Comparison of ENCODE assay signal across 8 cellular contexts in the genomic region with DNA sequence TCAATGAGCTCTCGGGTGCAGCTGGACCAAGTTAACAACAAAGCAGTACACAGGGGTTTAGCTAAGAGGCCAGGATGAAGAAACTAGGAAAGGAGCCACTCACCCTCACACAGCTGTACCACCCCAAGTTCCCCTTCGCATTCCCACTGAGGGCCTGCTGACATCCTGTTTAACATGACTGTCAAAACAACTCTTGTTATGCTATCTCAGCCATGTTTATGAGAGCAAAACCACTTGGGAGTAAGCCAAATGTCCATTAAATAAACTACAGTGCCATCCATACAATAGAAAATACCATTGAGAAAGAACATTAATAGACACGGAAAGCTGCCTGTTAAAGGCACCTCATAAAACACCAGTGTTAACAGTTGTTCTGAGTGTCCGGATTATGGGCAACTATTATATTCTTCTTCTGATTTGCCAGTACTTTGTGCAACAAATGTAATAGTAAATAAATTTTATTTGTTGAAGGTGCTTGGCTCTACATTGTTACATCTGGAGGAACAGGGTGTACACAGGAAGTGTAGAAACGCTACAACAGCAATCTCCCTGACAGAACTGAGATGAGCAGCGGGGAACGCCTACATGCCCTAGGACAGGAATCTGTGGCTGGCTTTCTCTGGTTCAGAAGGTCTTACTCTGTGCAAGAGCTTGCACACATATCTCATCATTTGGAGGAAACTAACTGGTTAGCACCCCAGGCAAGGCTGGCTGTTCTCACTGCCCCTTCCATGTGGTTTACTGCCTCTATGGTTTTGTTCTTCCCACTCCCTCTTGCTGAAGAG.
A peak's percentile ranks its signal among the peaks of the same experiment; 100 is the strongest.
DNase-seq lines count a peak whose midpoint lies in the region; ATAC-seq and TF ChIP-seq lines count a peak whose summit lies in the region.
"Had no signal": no experiment of that assay in that cellular context is flagged by ENCODE, and none has a peak within 500 bp of the region (broad histone marks: within the 10 kb centered on the region; RNA-seq: fewer than 3 reads in every experiment).

No MANE protein-coding gene starts in this region.

- no peaks in the 10 kb centered on the region for H3K9me2 ChIP-seq in SK-N-SH

- H2AFZ ChIP-seq in SK-N-SH (ENCODE audit: low read depth): no peak overlapping the region
- H2AFZ ChIP-seq: parathyroid adenoma had no signal

- peaks cover 18 to 25% of the 10 kb centered on the region in 2 experiments for H3K4me1 ChIP-seq in SK-N-SH (ENCODE audit: control insufficient read depth in 1 of 2, insufficient read depth in 2 of 2, low read depth in 1 of 2, low read length in 1 of 2)
- peaks cover 12% of the 10 kb centered on the region for H3K4me1 ChIP-seq in stomach smooth muscle (ENCODE audit: control insufficient read depth, insufficient read depth, low read length)
- H3K4me1 ChIP-seq: parathyroid adenoma had no signal

- H3K9ac ChIP-seq in SK-N-SH (no peak overlapping the region), stomach smooth muscle (ENCODE audit: low read length in 2 of 2) (no peak overlapping the region)
- H3K9ac ChIP-seq: parathyroid adenoma had no signal

- H3K27me3 ChIP-seq in SK-N-SH (ENCODE audit: insufficient read depth) (no peaks in the 10 kb centered on the region), stomach smooth muscle (ENCODE audit: control insufficient read depth in 1 of 2, insufficient read depth in 2 of 2, low read length in 2 of 2) (no peaks in the 10 kb centered on the region)

- TF ChIP-seq EP300 in SK-N-SH (IDR thresholded peaks at IDR 0.05; ENCODE audit: borderline replicate concordance in 1 of 2, low read depth in 1 of 2, low read length in 1 of 2): no peak

- 88% methylated on average over 7 of the region's 7 CpGs for WGBS in SK-N-SH (ENCODE audit: low lambda C conversion rate)

- H3K4me2 ChIP-seq in SK-N-SH: no peak overlapping the region

- POLR2A ChIA-PET in SK-N-SH (lab: Yijun Ruan, JAX): no interaction called here

- H3K36me3 ChIP-seq in SK-N-SH (replicated peaks in 1 of 2; ENCODE audit: control insufficient read depth in 1 of 2, insufficient read depth in 2 of 2, low read length in 1 of 2) (no peaks in the 10 kb centered on the region), stomach smooth muscle (ENCODE audit: control insufficient read depth in 2 of 2, insufficient read depth in 2 of 2, low read length in 2 of 2) (no peaks in the 10 kb centered on the region)

- CTCF ChIA-PET in SK-N-SH (lab: Yijun Ruan, JAX): interaction anchor here (1.6 to 5.4 kb wide), 3 partner anchors 14 to 181 kb away, joined by 7 to 40 read pairs (median 10); partner anchors contain the start of gene GALNT14

- H3K27ac ChIP-seq in SK-N-SH (ENCODE audit: low read depth in 2 of 2, low read length in 1 of 2) (peak overlapping the region in 1 of 2 experiments; percentile 67; a peak in 3 of 4 replicates), stomach smooth muscle (ENCODE audit: low read length) (peak overlapping the region; percentile 18)
- H3K27ac ChIP-seq: parathyroid adenoma had no signal

- no peaks in the 10 kb centered on the region for H4K20me1 ChIP-seq in SK-N-SH (ENCODE audit: insufficient read depth)

- no peak for TF ChIP-seq CTCF in SK-N-SH (IDR thresholded peaks at IDR 0.05)
- TF ChIP-seq CTCF in fibroblast of villous mesenchyme (IDR thresholded peaks at IDR 0.05; ENCODE audit: insufficient read depth, low read depth, low read length): no peak

- ATAC-seq in GM18861 (IDR thresholded peaks at IDR 0.05; ENCODE audit: unreplicated experiment) (peak; percentile 39), HG03103 (IDR thresholded peaks at IDR 0.05; ENCODE audit: low read depth, unreplicated experiment) (peak; percentile 54)

- H3K9me3 ChIP-seq in SK-N-SH: no peaks in the 10 kb centered on the region
- no peaks in the 10 kb centered on the region for H3K9me3 ChIP-seq in stomach smooth muscle (ENCODE audit: control insufficient read depth in 2 of 2, low read length in 2 of 2)

- DNase-seq in SK-N-SH (no peak), fibroblast of villous mesenchyme (ENCODE audit: low read depth) (peak; percentile 95), HuH-7.5 (ENCODE audit: low spot score) (no peak), cerebellar cortex (ENCODE audit: low spot score) (no peak)

- no peaks in the 10 kb centered on the region for H3F3A ChIP-seq in SK-N-SH (replicated peaks; ENCODE audit: insufficient read depth)

- H3K79me2 ChIP-seq in SK-N-SH (ENCODE audit: insufficient read depth): no peaks in the 10 kb centered on the region
- H3K79me2 ChIP-seq: parathyroid adenoma had no signal

- H3K4me3 ChIP-seq in SK-N-SH (ENCODE audit: low read depth in 2 of 2, low read length in 1 of 2) (no peak overlapping the region), fibroblast of villous mesenchyme (ENCODE audit: low read depth, low read length) (no peak overlapping the region), stomach smooth muscle (ENCODE audit: low read length in 2 of 2) (no peak overlapping the region)

- TF ChIP-seq RAD21 in SK-N-SH (IDR thresholded peaks at IDR 0.05; ENCODE audit: low read length): no peak

TF ChIP-seq in SK-N-SH, 30 proteins besides CTCF, POLR2A, EP300 and RAD21:
- TF ChIP-seq RCOR1 (IDR thresholded peaks at IDR 0.05; ENCODE audit: low read length) (0 out of 2 replicates have a peak, but pooled peaks have one; percentile 5), CHD2 (IDR thresholded peaks at IDR 0.05; ENCODE audit: low read length, partially characterized antibody) (no peak), MEF2A (IDR thresholded peaks at IDR 0.05; ENCODE audit: borderline replicate concordance, low read depth) (no peak)
- TF ChIP-seq, protein P1, sequence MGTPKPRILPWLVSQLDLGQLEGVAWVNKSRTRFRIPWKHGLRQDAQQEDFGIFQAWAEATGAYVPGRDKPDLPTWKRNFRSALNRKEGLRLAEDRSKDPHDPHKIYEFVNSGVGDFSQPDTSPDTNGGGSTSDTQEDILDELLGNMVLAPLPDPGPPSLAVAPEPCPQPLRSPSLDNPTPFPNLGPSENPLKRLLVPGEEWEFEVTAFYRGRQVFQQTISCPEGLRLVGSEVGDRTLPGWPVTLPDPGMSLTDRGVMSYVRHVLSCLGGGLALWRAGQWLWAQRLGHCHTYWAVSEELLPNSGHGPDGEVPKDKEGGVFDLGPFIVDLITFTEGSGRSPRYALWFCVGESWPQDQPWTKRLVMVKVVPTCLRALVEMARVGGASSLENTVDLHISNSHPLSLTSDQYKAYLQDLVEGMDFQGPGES (IDR thresholded peaks at IDR 0.05; ENCODE audit: low read depth, low read length): no peak
